In genomic region chr22:33923660-33924246, GRCh38 we compare ENCODE assay signal across 8 cellular contexts. TPM values are rescaled to one million over a fixed set of nuclear protein-coding genes. Genes with fewer than 3 reads are reported as not detected.
DNase-seq lines count a peak whose midpoint lies in the region; ATAC-seq and TF ChIP-seq lines count a peak whose summit lies in the region.

No MANE protein-coding gene starts in this region.

- H3K4me1 Mint-ChIP-seq in activated naive CD8-positive, alpha-beta T cell treated with anti-CD3 and anti-CD28 coated beads, Interleukin-2, amount 50 U/mL, for 24 hours = peaks cover 22% of the 10 kb centered on the region

- H3K27me3 ChIP-seq in prostate gland (replicated peaks; ENCODE audit: insufficient read depth) = no peaks in the 10 kb centered on the region

- no peaks in the 10 kb centered on the region for H3K9me3 Mint-ChIP-seq in activated naive CD8-positive, alpha-beta T cell treated with anti-CD3 and anti-CD28 coated beads, Interleukin-2, amount 50 U/mL, for 24 hours

- TF ChIP-seq POLR2A in prostate gland (IDR thresholded peaks at IDR 0.05) = no peak

- H3K4me1 ChIP-seq in prostate gland (replicated peaks) = no peaks in the 10 kb centered on the region

- DNase-seq in AML-193 (lab: John Stamatoyannopoulos, UW) = peak; percentile 24 to 50
- DNase-seq in NCI-H2029 treated with DMSO at 0.1 percent for 48 hours (lab: John Stamatoyannopoulos, UW) = peak; percentile 41
- DNase-seq in activated naive CD8-positive, alpha-beta T cell treated with anti-CD3 and anti-CD28 coated beads, Interleukin-2, amount 50 U/mL, for 24 hours = peak; percentile 31
- DNase-seq in left cardiac atrium = peak; percentile 66
- DNase-seq in prostate gland (ENCODE audit: low spot score) = peak; percentile 74

- no peak for ATAC-seq in activated naive CD8-positive, alpha-beta T cell treated with anti-CD3 and anti-CD28 coated beads, Interleukin-2, amount 50 U/mL, for 24 hours
- ATAC-seq in left cardiac atrium (no peak), HG02938 (IDR thresholded peaks at IDR 0.05; ENCODE audit: unreplicated experiment) (no peak), GM19452 (IDR thresholded peaks at IDR 0.05; ENCODE audit: unreplicated experiment) (no peak)

- H3K9me3 ChIP-seq in prostate gland = no peaks in the 10 kb centered on the region

- no peak overlapping the region for H3K27ac ChIP-seq in prostate gland

- H3K27ac Mint-ChIP-seq in activated naive CD8-positive, alpha-beta T cell treated with anti-CD3 and anti-CD28 coated beads, Interleukin-2, amount 50 U/mL, for 24 hours = no peak overlapping the region

- peaks cover 2% of the 10 kb centered on the region for H3K36me3 Mint-ChIP-seq in activated naive CD8-positive, alpha-beta T cell treated with anti-CD3 and anti-CD28 coated beads, Interleukin-2, amount 50 U/mL, for 24 hours (ENCODE audit: low read depth)

- TF ChIP-seq CTCF in GM12874 (IDR thresholded peaks at IDR 0.05; ENCODE audit: insufficient read depth, low read depth, low read length) = peak; percentile 37; the same call in 1 of the 2 replicates
- TF ChIP-seq CTCF in prostate gland (IDR thresholded peaks at IDR 0.05) = peak; percentile 67 to 83 (median 76)

- H3K36me3 ChIP-seq in prostate gland = no peaks in the 10 kb centered on the region

- H3K4me3 ChIP-seq in prostate gland = no peak overlapping the region

- peaks cover 42% of the 10 kb centered on the region for H3K27me3 Mint-ChIP-seq in activated naive CD8-positive, alpha-beta T cell treated with anti-CD3 and anti-CD28 coated beads, Interleukin-2, amount 50 U/mL, for 24 hours

- intact Hi-C loops in left cardiac atrium (cut with DNase I) = loop anchor here in 1 of 2 donors (5.0 to 10.0 kb wide), 2 partner anchors 141 to 421 kb away; no protein-coding TSS in a partner anchor
- intact Hi-C loops in prostate gland (cut with DNase I) = loop anchor here (5.0 to 10.0 kb wide), 2 partner anchors 266 to 619 kb away; no protein-coding TSS in a partner anchor

- H3K4me3 Mint-ChIP-seq in activated naive CD8-positive, alpha-beta T cell treated with anti-CD3 and anti-CD28 coated beads, Interleukin-2, amount 50 U/mL, for 24 hours = no peak overlapping the region

- 44% methylated on average over 17 of the region's 17 CpGs for WGBS in prostate gland

RNA-seq across cellular contexts. Expression of gene LARGE1, which starts 3.5 kb away (rescaled TPM):
- 100 to 1,000 TPM in 1 of 2 donors, 10 to 100 TPM in 1; 66.5 to 103 TPM for total RNA-seq in left cardiac atrium
- total RNA-seq in prostate gland = 10 to 100 TPM; 18.6 to 37.4 TPM
